34 cellular contexts compared by ENCODE assay signal in the genomic region with DNA sequence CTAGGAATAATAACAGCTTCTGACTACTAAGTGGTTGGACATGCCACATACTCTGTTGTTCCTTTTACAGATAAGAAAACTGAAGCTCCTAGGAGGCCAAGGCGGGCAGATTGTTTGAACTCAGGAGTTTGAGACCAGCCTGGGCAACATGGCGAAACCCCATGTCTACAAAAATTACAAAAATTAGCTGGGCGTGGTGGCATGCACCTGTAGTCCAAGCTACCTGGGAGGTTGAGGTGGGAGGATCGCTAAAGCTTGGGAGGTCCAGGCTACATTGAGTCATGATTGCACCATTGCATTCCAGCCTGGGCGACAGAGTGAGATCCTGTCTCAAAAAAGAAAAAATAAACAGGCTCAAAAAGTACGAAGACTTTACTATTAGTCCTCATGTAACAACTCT.
"Had no signal": no experiment of that assay in that cellular context is flagged by ENCODE, and none has a peak within 500 bp of the region (broad histone marks: within the 10 kb centered on the region; RNA-seq: fewer than 3 reads in every experiment).

No MANE protein-coding gene starts in this region.

- H3K27me3 ChIP-seq: MG63 had no signal

- H3K9me3 ChIP-seq: MG63 had no signal

- H3K4me3 ChIP-seq: MG63 had no signal

- H3K4me2 ChIP-seq: KMS-11 had no signal

- DNase-seq: Karpas-422, Kasumi-1, MG63, MM.1S, MV-4-11, NCI-H1048, NCI-H1092, NCI-H1092 treated with DMSO at 0.1 percent for 48 hours, NCI-H1105, NCI-H1105 treated with DMSO at 0.1 percent for 48 hours, NCI-H1417, NCI-H1417 treated with DMSO at 0.1 percent for 48 hours, NCI-H1436, NCI-H1436 treated with DMSO at 0.1 percent for 48 hours, NCI-H146, NCI-H1694, NCI-H1694 treated with DMSO at 0.1 percent for 48 hours, NCI-H187, NCI-H187 treated with DMSO at 0.1 percent for 48 hours, NCI-H1930, NCI-H2029, NCI-H2029 treated with DMSO at 0.1 percent for 48 hours, NCI-H2081, NCI-H2081 treated with DMSO at 0.1 percent for 48 hours, NCI-H2107, NCI-H2171, NCI-H2171 treated with DMSO at 0.1 percent for 48 hours, NCI-H2227 treated with DMSO at 0.1 percent for 48 hours, NCI-H226, NCI-H345, NCI-H446, NCI-H446 treated with DMSO at 0.1 percent for 48 hours, NCI-H510A had no signal

- H3K9ac ChIP-seq: KMS-11 had no signal

- H3K36me3 ChIP-seq: MG63 had no signal

- H3K27ac ChIP-seq: KMS-11 had no signal
